18 cellular contexts compared by ENCODE assay signal in genomic region chr18:80161781-80162417, GRCh38. TPM values are rescaled to one million over a fixed set of nuclear protein-coding genes. Genes with fewer than 3 reads are reported as not detected.
DNase-seq lines count a peak whose midpoint lies in the region; ATAC-seq, FAIRE-seq and TF ChIP-seq lines count a peak whose summit lies in the region.
"Had no signal": no experiment of that assay in that cellular context is flagged by ENCODE, and none has a peak within 500 bp of the region (broad histone marks: within the 10 kb centered on the region; RNA-seq: fewer than 3 reads in every experiment).

No MANE protein-coding gene starts in this region.

- FAIRE-seq in astrocyte (lab: Jason Lieb, UNC), result no peak
- FAIRE-seq: H54 had no signal

- H2BK120ac ChIP-seq in neuronal stem cell (ENCODE audit: low read depth, low read length), result no peak overlapping the region

- ATAC-seq in HG03175 (IDR thresholded peaks at IDR 0.05; ENCODE audit: unreplicated experiment), result no peak
- no peak for ATAC-seq in naive thymus-derived CD8-positive, alpha-beta T cell
- ATAC-seq: GM23338 had no signal

- no peak overlapping the region for H2AK5ac ChIP-seq in neuronal stem cell (ENCODE audit: low read depth, low read length)

- no peaks in the 10 kb centered on the region for H3K79me2 ChIP-seq in astrocyte (ENCODE audit: insufficient read depth, low read length)

- H3K27ac Mint-ChIP-seq in astrocyte (ENCODE audit: unreplicated experiment) (no peak overlapping the region), MCF 10A (ENCODE audit: low read depth, unreplicated experiment) (no peak overlapping the region)
- H3K27ac Mint-ChIP-seq in naive thymus-derived CD8-positive, alpha-beta T cell, result peak overlapping the region in 1 of 10 donors; percentile 21
- H3K27ac Mint-ChIP-seq: CD4-positive, CD25-positive, alpha-beta regulatory T cell; GM23338 had no signal

- H3K14ac ChIP-seq in neuronal stem cell (ENCODE audit: low read length), result peak overlapping the region; percentile 63

- H3K18ac ChIP-seq in neuronal stem cell (ENCODE audit: low read length), result no peak overlapping the region

- H2BK15ac ChIP-seq in neuronal stem cell (ENCODE audit: low read length), result no peak overlapping the region

- H3K4me1 Mint-ChIP-seq in astrocyte (ENCODE audit: low read depth, unreplicated experiment) (no peaks in the 10 kb centered on the region), MCF 10A (ENCODE audit: insufficient read depth, unreplicated experiment) (no peaks in the 10 kb centered on the region)
- peaks cover 0 to 9% (median 3%) of the 10 kb centered on the region in 4 donors for H3K4me1 Mint-ChIP-seq in naive thymus-derived CD8-positive, alpha-beta T cell
- H3K4me1 Mint-ChIP-seq: CD4-positive, CD25-positive, alpha-beta regulatory T cell; GM23338 had no signal

- H3K79me1 ChIP-seq in neuronal stem cell (ENCODE audit: low read depth, low read length), result peaks cover 10% of the 10 kb centered on the region

- H3K9me3 ChIP-seq in BLaER1 treated with 17β-estradiol and CSF1 and Interleukin-3, amounts not matched to agents 10 nM and 100 nM (replicated peaks in 1 of 11), result peaks cover 32 to 46% (median 43%) of the 10 kb centered on the region in 11 experiments
- H3K9me3 ChIP-seq in astrocyte (ENCODE audit: insufficient read depth, low read depth, low read length) (no peaks in the 10 kb centered on the region), neuronal stem cell (replicated peaks in 1 of 2; ENCODE audit: control insufficient read depth in 2 of 2, insufficient read depth in 1 of 2, low read depth in 1 of 2, low read length in 2 of 2) (peaks cover 13 to 16% of the 10 kb centered on the region in 2 donors)
- H3K9me3 ChIP-seq: Caco-2 had no signal

- BruUV-seq in MCF 10A (replicated peaks; lab: Mats Ljungman, UMichigan), result no TSS peak

- peak overlapping the region in 3 of 11 experiments; percentile 11 to 52 (median 24); a peak in 3 of 22 replicates for H3K27ac ChIP-seq in BLaER1 treated with 17β-estradiol and CSF1 and Interleukin-3, amounts not matched to agents 10 nM and 100 nM
- H3K27ac ChIP-seq in astrocyte (ENCODE audit: low read depth, low read length) (no peak overlapping the region), neuronal stem cell (replicated peaks; ENCODE audit: low read length) (no peak overlapping the region)

- H3K4me3 Mint-ChIP-seq in astrocyte (ENCODE audit: unreplicated experiment), result peak overlapping the region; percentile 27
- no peak overlapping the region for H3K4me3 Mint-ChIP-seq in MCF 10A (ENCODE audit: unreplicated experiment)
- no peak overlapping the region for H3K4me3 Mint-ChIP-seq in naive thymus-derived CD8-positive, alpha-beta T cell
- H3K4me3 Mint-ChIP-seq: CD4-positive, CD25-positive, alpha-beta regulatory T cell; GM23338 had no signal

- no peak overlapping the region for H2AFZ ChIP-seq in astrocyte (ENCODE audit: low read depth, low read length)
- H2AFZ ChIP-seq in neuronal stem cell (ENCODE audit: low read length), result no peak overlapping the region
- H2AFZ ChIP-seq: GM23338 had no signal

- peaks cover 10 to 37% (median 31%) of the 10 kb centered on the region in 10 experiments; a peak in 19 of 20 replicates for H3K4me1 ChIP-seq in BLaER1 treated with 17β-estradiol and CSF1 and Interleukin-3, amounts not matched to agents 10 nM and 100 nM
- H3K4me1 ChIP-seq in astrocyte (ENCODE audit: insufficient read depth, low read length) (no peaks in the 10 kb centered on the region), neuronal stem cell (ENCODE audit: control insufficient read depth in 2 of 2, insufficient read depth in 1 of 2, low read depth in 1 of 2, low read length in 2 of 2) (no peaks in the 10 kb centered on the region)
- H3K4me1 ChIP-seq: Caco-2 had no signal

- no CpG with 5 or more reads among the region's 7 CpGs for WGBS in neuronal stem cell (ENCODE audit: extremely low coverage in 2 of 2, insufficient read length in 2 of 2, insufficient replicate concordance in 1 of 2), 2 donors

- intact Hi-C loops in MCF 10A (cut with micrococcal nuclease), result no loop called here

- no peak overlapping the region for H3K4me3 ChIP-seq in BLaER1 treated with 17β-estradiol and CSF1 and Interleukin-3, amounts not matched to agents 10 nM and 100 nM
- no peak overlapping the region for H3K4me3 ChIP-seq in astrocyte (ENCODE audit: insufficient read depth, low read depth, low read length)
- no peak overlapping the region for H3K4me3 ChIP-seq in neuronal stem cell (ENCODE audit: low read length in 2 of 2)
- H3K4me3 ChIP-seq: GM23338 had no signal

- H3K4ac ChIP-seq in neuronal stem cell (ENCODE audit: low read length), result no peak overlapping the region

- DNase-seq in astrocyte (ENCODE audit: low read depth) (no peak), neuronal stem cell (ENCODE audit: low spot score) (no peak), MCF 10A (ENCODE audit: unreplicated experiment) (no peak), NCI-H226 (no peak)
- DNase-seq in naive thymus-derived CD8-positive, alpha-beta T cell, result no peak
- DNase-seq: 8988T; C1 segment of cervical spinal cord; Caco-2; CD4-positive, CD25-positive, alpha-beta regulatory T cell; CD8-positive, alpha-beta memory T cell; DMS153; DMS79; GDM1; HCEC 1CT had no signal

- CTCF ChIA-PET in MCF 10A (lab: Yijun Ruan, JAX), result interaction anchor here (0.8 to 1.1 kb wide), 4 partner anchors 9 to 96 kb away, joined by 3 read pairs; no protein-coding TSS in a partner anchor

- no peak overlapping the region for H2BK12ac ChIP-seq in neuronal stem cell (ENCODE audit: low read length)

- no peak overlapping the region for H3K9ac ChIP-seq in BLaER1 treated with 17β-estradiol and CSF1 and Interleukin-3, amounts not matched to agents 10 nM and 100 nM
- H3K9ac ChIP-seq in astrocyte (ENCODE audit: low read length) (no peak overlapping the region), neuronal stem cell (ENCODE audit: low read depth, low read length, poor library complexity) (no peak overlapping the region)

- no peak for TF ChIP-seq CTCF in astrocyte (IDR thresholded peaks at IDR 0.05; ENCODE audit: insufficient read depth, low read depth, low read length)
- no peak for TF ChIP-seq CTCF in MCF 10A (IDR thresholded peaks at IDR 0.05; ENCODE audit: unreplicated experiment)

- POLR2A ChIA-PET in MCF 10A (lab: Yijun Ruan, JAX), result interaction anchor here (1.3 kb wide), 1 partner anchor 9 kb away, joined by 4 read pairs; no protein-coding TSS in a partner anchor
- POLR2A ChIA-PET in naive thymus-derived CD8-positive, alpha-beta T cell (lab: Charles Lee), result no interaction called here

- no peak overlapping the region for H4K8ac ChIP-seq in neuronal stem cell (ENCODE audit: low read depth, low read length)

- H3K23ac ChIP-seq in neuronal stem cell (ENCODE audit: low read depth, low read length, poor library complexity), result no peak overlapping the region

- peak overlapping the region in 8 of 11 experiments; percentile 77 to 96 (median 92); a peak in 13 of 22 replicates for H3K4me2 ChIP-seq in BLaER1 treated with 17β-estradiol and CSF1 and Interleukin-3, amounts not matched to agents 10 nM and 100 nM
- H3K4me2 ChIP-seq in astrocyte (ENCODE audit: low read length) (no peak overlapping the region), neuronal stem cell (ENCODE audit: insufficient read depth, low read length, poor library complexity, severe bottlenecking) (no peak overlapping the region)
- H3K4me2 ChIP-seq: GM23338 had no signal

- H3K27me3 Mint-ChIP-seq in astrocyte (ENCODE audit: low read depth, unreplicated experiment) (no peaks in the 10 kb centered on the region), MCF 10A (ENCODE audit: insufficient read depth, unreplicated experiment) (no peaks in the 10 kb centered on the region)
- peaks cover 4 to 42% (median 17%) of the 10 kb centered on the region in 5 donors for H3K27me3 Mint-ChIP-seq in naive thymus-derived CD8-positive, alpha-beta T cell

- peak overlapping the region; percentile 43 for H4K91ac ChIP-seq in neuronal stem cell (ENCODE audit: low read depth, low read length, poor library complexity)

- H3K36me3 Mint-ChIP-seq in astrocyte (ENCODE audit: low read depth, unreplicated experiment) (peaks cover 38% of the 10 kb centered on the region), MCF 10A (ENCODE audit: insufficient read depth, unreplicated experiment) (peaks cover 24% of the 10 kb centered on the region)
- peaks cover 2 to 14% (median 2%) of the 10 kb centered on the region in 3 donors for H3K36me3 Mint-ChIP-seq in naive thymus-derived CD8-positive, alpha-beta T cell
- H3K36me3 Mint-ChIP-seq: CD4-positive, CD25-positive, alpha-beta regulatory T cell had no signal

- H2BK5ac ChIP-seq in neuronal stem cell (ENCODE audit: low read length), result peak overlapping the region; percentile 22

- peaks cover 17% of the 10 kb centered on the region for H3K9me3 Mint-ChIP-seq in astrocyte (ENCODE audit: unreplicated experiment)
- no peaks in the 10 kb centered on the region for H3K9me3 Mint-ChIP-seq in MCF 10A (ENCODE audit: unreplicated experiment)
- peaks cover 0 to 32% (median 16%) of the 10 kb centered on the region in 9 donors for H3K9me3 Mint-ChIP-seq in naive thymus-derived CD8-positive, alpha-beta T cell

- peaks cover 0 to 21% (median 0%) of the 10 kb centered on the region in 11 experiments; a peak in 7 of 22 replicates for H4K20me1 ChIP-seq in BLaER1 treated with 17β-estradiol and CSF1 and Interleukin-3, amounts not matched to agents 10 nM and 100 nM
- peaks cover 13% of the 10 kb centered on the region for H4K20me1 ChIP-seq in astrocyte (ENCODE audit: insufficient read depth, low read length)

- no peaks in the 10 kb centered on the region for H3K27me3 ChIP-seq in BLaER1 treated with 17β-estradiol and CSF1 and Interleukin-3, amounts not matched to agents 10 nM and 100 nM
- H3K27me3 ChIP-seq in astrocyte (ENCODE audit: insufficient read depth, low read length), result no peaks in the 10 kb centered on the region
- no peaks in the 10 kb centered on the region for H3K27me3 ChIP-seq in neuronal stem cell (ENCODE audit: control insufficient read depth in 3 of 3, insufficient read depth in 3 of 3, low read depth in 1 of 3, low read length in 3 of 3)

- peaks cover 0 to 12% (median 0%) of the 10 kb centered on the region in 11 experiments; a peak in 5 of 22 replicates for H3K36me3 ChIP-seq in BLaER1 treated with 17β-estradiol and CSF1 and Interleukin-3, amounts not matched to agents 10 nM and 100 nM
- H3K36me3 ChIP-seq in astrocyte (ENCODE audit: insufficient read depth, low read length) (no peaks in the 10 kb centered on the region), neuronal stem cell (replicated peaks in 1 of 2; ENCODE audit: control insufficient read depth in 2 of 2, insufficient read depth in 2 of 2, low read length in 2 of 2) (peaks cover 9 to 68% of the 10 kb centered on the region in 2 donors)

RNA-seq across cellular contexts. Expression of gene ADNP2, which starts 52.8 kb away (rescaled TPM):
- 17.9 and 20.5 TPM in 2 replicates for total RNA-seq in astrocyte
- 29.1 TPM for polyA plus RNA-seq in neuronal stem cell (2013, experiment 1 of 2)
- polyA plus RNA-seq in neuronal stem cell (2013, experiment 2 of 2), result 29.0 TPM
- 19.6 and 21.1 TPM in 2 replicates for total RNA-seq in MCF 10A (2022)
- total RNA-seq in naive thymus-derived CD8-positive, alpha-beta T cell, result 10 to 100 TPM; 22.7 to 25.5 TPM
- 10 to 100 TPM in 1 of 3 donors, 1 to 10 TPM in 2; 8.1 to 11.7 (median 9.2) TPM for polyA plus RNA-seq in naive thymus-derived CD8-positive, alpha-beta T cell

Comparison
In these comparisons a context has a peak if more than half of its experiments do, and no peak if none do; other contexts are left out.
1. H3K4me2 ChIP-seq: peak in BLaER1 treated with 17β-estradiol and CSF1 and Interleukin-3, amounts not matched to agents 10 nM and 100 nM (8 of 11); none in astrocyte (single experiment) and neuronal stem cell (single experiment).